Comparison of ENCODE assay signal across 8 cellular contexts in genomic region chr11:65920035-65920802, GRCh38. TPM values are rescaled to one million over a fixed set of nuclear protein-coding genes. Genes with fewer than 3 reads are reported as not detected.
DNase-seq lines count a peak whose midpoint lies in the region; ATAC-seq and TF ChIP-seq lines count a peak whose summit lies in the region.

No MANE protein-coding gene starts in this region.

- 19 to 41% (median 25%) methylated on average over 15 to 31 of the region's 31 CpGs for WGBS in adrenal gland, 4 donors
- 51% methylated on average over 9 of the region's 31 CpGs for WGBS in right lobe of liver (ENCODE audit: insufficient coverage, low coverage, low lambda C conversion rate, missing lambda C conversion rate)
- 37% methylated on average over 31 of the region's 31 CpGs for WGBS in thymus

- peaks cover 42 to 54% (median 46%) of the 10 kb centered on the region in 10 experiments for H3K4me1 ChIP-seq in BLaER1 treated with 17β-estradiol and CSF1 and Interleukin-3, amounts not matched to agents 10 nM and 100 nM
- H3K4me1 ChIP-seq in adrenal gland (replicated peaks in 1 of 2) (peaks cover 32 to 42% of the 10 kb centered on the region in 2 donors), right lobe of liver (peaks cover 0 to 21% (median 9%) of the 10 kb centered on the region in 4 donors), thymus (ENCODE audit: control insufficient read depth, insufficient read depth, low read length) (peaks cover 28% of the 10 kb centered on the region)

- DNase-seq in adrenal gland (peak in 4 of 7 donors; percentile 41 to 64 (median 50)), right lobe of liver (peak; percentile 56 to 71 (median 60)), NCI-H2196 (lab: John Stamatoyannopoulos, UW; ENCODE audit: unreplicated experiment) (no peak), NCI-H2196 treated with DMSO at 0.1 percent for 48 hours (lab: John Stamatoyannopoulos, UW; ENCODE audit: unreplicated experiment) (no peak)
- no peak for DNase-seq in stimulated activated CD4-positive, alpha-beta T cell treated with anti-CD3 and anti-CD28 coated beads, Interleukin-4, amount 100 ng/mL, for 4 hours

- H3K4me3 ChIP-seq in BLaER1 treated with 17β-estradiol and CSF1 and Interleukin-3, amounts not matched to agents 10 nM and 100 nM, result peak overlapping the region; percentile 65 to 90 (median 84)
- H3K4me3 ChIP-seq in adrenal gland, result peak overlapping the region; percentile 79 to 94 (median 87)
- peak overlapping the region; percentile 97 to 98 (median 98) for H3K4me3 ChIP-seq in right lobe of liver
- peak overlapping the region; percentile 89 for H3K4me3 ChIP-seq in thymus (ENCODE audit: low read length)

- peak overlapping the region; percentile 91 to 100 (median 99) for H3K4me2 ChIP-seq in BLaER1 treated with 17β-estradiol and CSF1 and Interleukin-3, amounts not matched to agents 10 nM and 100 nM

- peaks cover 5 to 33% (median 20%) of the 10 kb centered on the region in 11 experiments; a peak in 14 of 22 replicates for H4K20me1 ChIP-seq in BLaER1 treated with 17β-estradiol and CSF1 and Interleukin-3, amounts not matched to agents 10 nM and 100 nM

- no peaks in the 10 kb centered on the region for H3K27me3 ChIP-seq in BLaER1 treated with 17β-estradiol and CSF1 and Interleukin-3, amounts not matched to agents 10 nM and 100 nM
- H3K27me3 ChIP-seq in adrenal gland (no peaks in the 10 kb centered on the region), right lobe of liver (no peaks in the 10 kb centered on the region), thymus (ENCODE audit: control insufficient read depth, insufficient read depth) (no peaks in the 10 kb centered on the region)

- peak overlapping the region; percentile 72 to 89 (median 83) for H3K9ac ChIP-seq in BLaER1 treated with 17β-estradiol and CSF1 and Interleukin-3, amounts not matched to agents 10 nM and 100 nM

- H3K27ac ChIP-seq in BLaER1 treated with 17β-estradiol and CSF1 and Interleukin-3, amounts not matched to agents 10 nM and 100 nM, result peak overlapping the region; percentile 8 to 84 (median 78); a peak in 21 of 22 replicates
- H3K27ac ChIP-seq in adrenal gland (peak overlapping the region in 3 of 5 donors; percentile 55 to 89 (median 77)), right lobe of liver (peak overlapping the region in 2 of 3 donors; percentile 78 to 85), thymus (ENCODE audit: low read depth) (peak overlapping the region; percentile 87)

- peaks cover 15 to 38% (median 24%) of the 10 kb centered on the region in 11 experiments for H3K36me3 ChIP-seq in BLaER1 treated with 17β-estradiol and CSF1 and Interleukin-3, amounts not matched to agents 10 nM and 100 nM
- peaks cover 0 to 19% of the 10 kb centered on the region in 2 donors for H3K36me3 ChIP-seq in adrenal gland (replicated peaks in 1 of 2)
- peaks cover 0 to 11% (median 3%) of the 10 kb centered on the region in 4 donors for H3K36me3 ChIP-seq in right lobe of liver
- peaks cover 22% of the 10 kb centered on the region for H3K36me3 ChIP-seq in thymus (ENCODE audit: control insufficient read depth, insufficient read depth)

- TF ChIP-seq CTCF in adrenal gland (IDR thresholded peaks at IDR 0.05) (no peak), right lobe of liver (IDR thresholded peaks at IDR 0.05) (no peak)

- TF ChIP-seq POLR2A in adrenal gland (IDR thresholded peaks at IDR 0.05) (no peak), right lobe of liver (IDR thresholded peaks at IDR 0.05) (no peak)

- no peaks in the 10 kb centered on the region for H3K9me3 ChIP-seq in BLaER1 treated with 17β-estradiol and CSF1 and Interleukin-3, amounts not matched to agents 10 nM and 100 nM (replicated peaks in 1 of 11)
- H3K9me3 ChIP-seq in adrenal gland (replicated peaks in 1 of 3) (no peaks in the 10 kb centered on the region), right lobe of liver (no peaks in the 10 kb centered on the region), thymus (ENCODE audit: control insufficient read depth) (no peaks in the 10 kb centered on the region)

- intact Hi-C loops in adrenal gland (cut with DNase I), result loop anchor here in 1 of 2 donors (5.0 kb wide), 1 partner anchor 37 kb away; no protein-coding TSS in a partner anchor
- intact Hi-C loops in right lobe of liver (cut with DNase I), result no loop called here

- ATAC-seq in HG02885 (IDR thresholded peaks at IDR 0.05; ENCODE audit: poor library complexity, unreplicated experiment) (peak; percentile 2), right lobe of liver (peak in 1 of 4 donors; percentile 0)

RNA-seq across cellular contexts. Expression of gene DRAP1, which starts 1.0 kb away (rescaled TPM):
- 100 to 1,000 TPM in 2 of 8 donors, 10 to 100 TPM in 6; 75.8 to 111 (median 90.1) TPM for total RNA-seq in adrenal gland
- polyA plus RNA-seq in adrenal gland, result 100 to 1,000 TPM in 2 of 3 donors, 10 to 100 TPM in 1; 63.7 to 269 (median 267) TPM
- total RNA-seq in right lobe of liver, result 10 to 100 TPM; 21.8 to 50.8 (median 32.6) TPM
- polyA plus RNA-seq in thymus, result 131 TPM

RNA-seq across cellular contexts. Expression of gene C11orf68, which starts 1.4 kb away (rescaled TPM):
- total RNA-seq in adrenal gland, result 10 to 100 TPM; 11.5 to 51.9 (median 26.9) TPM
- polyA plus RNA-seq in adrenal gland, result 10 to 100 TPM; 22.9 to 32.4 (median 32.4) TPM
- total RNA-seq in right lobe of liver, result 10 to 100 TPM in 4 of 6 experiments, 1 to 10 TPM in 2; 6.5 to 14.0 (median 12.4) TPM
- polyA plus RNA-seq in thymus, result 38.8 TPM

RNA-seq across cellular contexts. Expression of gene FOSL1, which starts 20.0 kb away (rescaled TPM):
- 10 to 100 TPM in 1 of 8 donors, 1 to 10 TPM in 7; 2.7 to 34.4 (median 4.0) TPM for total RNA-seq in adrenal gland
- polyA plus RNA-seq in adrenal gland, result 10 to 100 TPM; 12.0 to 32.4 (median 12.7) TPM
- total RNA-seq in right lobe of liver, result 1 to 10 TPM in 1 of 6 experiments, under 1 TPM in 3, not detected in 2; 0.35 to 1.2 (median 0.89) TPM
- 3.8 TPM for polyA plus RNA-seq in thymus

RNA-seq across cellular contexts. Expression of gene TSGA10IP, which starts 25.1 kb away (rescaled TPM):
- total RNA-seq in adrenal gland (under 1 TPM in 1 of 8 donors, not detected in 7; 0.24 TPM), right lobe of liver (not detected)
- polyA plus RNA-seq in adrenal gland (under 1 TPM in 2 of 3 donors, not detected in 1; 0.03 to 0.32 TPM), thymus (0.05 TPM)

RNA-seq across cellular contexts. Expression of gene CCDC85B, which starts 29.7 kb away (rescaled TPM):
- 100 to 1,000 TPM in 2 of 8 donors, 10 to 100 TPM in 6; 30.9 to 162 (median 66.0) TPM for total RNA-seq in adrenal gland
- 100 to 1,000 TPM in 1 of 3 donors, 10 to 100 TPM in 1, under 1 TPM in 1; 0.16 to 124 (median 57.6) TPM for polyA plus RNA-seq in adrenal gland
- 10 to 100 TPM in 2 of 6 experiments, 1 to 10 TPM in 4; 4.9 to 19.2 (median 6.6) TPM for total RNA-seq in right lobe of liver
- 20.2 TPM for polyA plus RNA-seq in thymus

Comparison
In these comparisons a context has a peak if more than half of its experiments do, and no peak if none do; other contexts are left out.
1. DNase-seq: peak in adrenal gland (4 of 7) and right lobe of liver (3 of 3); none in NCI-H2196 (single experiment), NCI-H2196 treated with DMSO at 0.1 percent for 48 hours (single experiment) and stimulated activated CD4-positive, alpha-beta T cell treated with anti-CD3 and anti-CD28 coated beads, Interleukin-4, amount 100 ng/mL, for 4 hours (0 of 2).
2. Peak in every context shown above with its lines, with median percentiles within 50 percentile points of each other: H3K27ac ChIP-seq and H3K4me3 ChIP-seq.